In the genomic region with DNA sequence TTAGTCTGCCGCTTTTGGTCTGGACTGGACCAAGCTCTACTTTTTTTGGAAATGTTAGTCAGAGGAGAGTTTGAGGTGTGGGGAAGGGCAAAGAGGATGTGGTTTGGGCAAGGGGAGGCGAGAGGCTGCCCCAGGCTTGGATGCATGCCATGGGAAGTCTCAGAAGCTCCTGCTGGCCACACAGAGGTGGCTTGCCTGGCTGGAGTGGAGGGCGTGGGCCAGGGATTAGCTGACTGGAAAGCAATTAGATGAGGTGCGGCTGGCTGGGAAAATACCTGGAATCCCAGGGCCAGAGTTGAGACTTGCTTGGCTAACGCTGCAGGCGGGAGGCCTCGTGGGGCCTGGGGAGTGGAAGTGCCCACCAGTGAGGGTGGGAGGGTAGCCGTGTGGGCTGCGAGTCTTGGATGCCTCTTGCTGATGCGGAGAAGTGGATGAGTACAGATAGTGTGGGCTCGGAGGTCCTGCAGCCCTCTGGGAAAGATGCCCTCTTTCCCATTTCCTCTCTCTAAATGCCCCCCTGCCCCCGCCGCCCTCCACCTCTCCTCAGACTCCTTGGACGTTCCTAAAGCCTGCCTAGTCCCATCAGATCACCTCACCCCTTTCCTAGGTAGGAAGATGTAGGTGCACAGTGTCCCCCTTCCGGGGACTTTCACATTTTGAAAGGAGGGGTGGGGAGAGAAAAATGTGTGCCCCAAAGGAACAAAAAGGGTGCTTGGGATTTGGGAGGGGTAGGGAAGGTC, we compare ENCODE assay signal across 8 cellular contexts.
A peak's percentile ranks its signal among the peaks of the same experiment; 100 is the strongest.
DNase-seq lines count a peak whose midpoint lies in the region; ATAC-seq, FAIRE-seq and TF ChIP-seq lines count a peak whose summit lies in the region.

No MANE protein-coding gene starts in this region.

- DNase-seq in A673 (ENCODE audit: low spot score) (no peak), GM19239 (ENCODE audit: insufficient read length, low spot score) (no peak), RWPE1 (ENCODE audit: low spot score) (peak; percentile 76), bronchial epithelial cell (ENCODE audit: low read depth) (peak; percentile 87), SHP77 treated with DMSO at 0.1 percent for 48 hours (lab: John Stamatoyannopoulos, UW) (no peak)

- H3K4me1 ChIP-seq in A673 (ENCODE audit: insufficient read depth, low read length, poor library complexity, severe bottlenecking) = peaks cover 70% of the 10 kb centered on the region
- peaks cover 80% of the 10 kb centered on the region for H3K4me1 ChIP-seq in mesodermal cell (ENCODE audit: control insufficient read depth, insufficient read depth, low read length, poor library complexity, severe bottlenecking)

- TF ChIP-seq CTCF in A673 (conservative IDR thresholded peaks at IDR 0.05; ENCODE audit: low read depth, low read length) (no peak), RWPE1 (conservative IDR thresholded peaks at IDR 0.05; ENCODE audit: low read depth) (no peak), bronchial epithelial cell (IDR thresholded peaks at IDR 0.05; ENCODE audit: insufficient read depth, low read length, severe bottlenecking) (no peak)

- intact Hi-C loops in A673 (cut with micrococcal nuclease; ENCODE audit: unreplicated experiment) = no loop called here

- no peaks in the 10 kb centered on the region for H3K36me3 ChIP-seq in A673 (ENCODE audit: insufficient read depth, low read length, poor library complexity, severe bottlenecking)
- peaks cover 5% of the 10 kb centered on the region for H3K36me3 ChIP-seq in bronchial epithelial cell (ENCODE audit: control insufficient read depth, insufficient read depth, low read length)
- no peaks in the 10 kb centered on the region for H3K36me3 ChIP-seq in mesodermal cell (ENCODE audit: control insufficient read depth, insufficient read depth, low read length)

- FAIRE-seq in GM19239 (lab: Jason Lieb, UNC) (peak; percentile 90), bronchial epithelial cell (lab: Jason Lieb, UNC) (no peak)

- H3K27me3 ChIP-seq in A673 (replicated peaks; ENCODE audit: insufficient read depth, low read depth, low read length, poor library complexity) (no peaks in the 10 kb centered on the region), bronchial epithelial cell (ENCODE audit: control insufficient read depth, insufficient read depth, low read length) (no peaks in the 10 kb centered on the region)

- no peak overlapping the region for H3K4me3 ChIP-seq in A673 (ENCODE audit: low read depth, low read length, poor library complexity, severe bottlenecking)
- no peak overlapping the region for H3K4me3 ChIP-seq in bronchial epithelial cell (ENCODE audit: low read depth, low read length)
- H3K4me3 ChIP-seq in mesodermal cell (ENCODE audit: extremely low read depth, insufficient read depth, low read length, poor library complexity, severe bottlenecking) = no peak overlapping the region

- ATAC-seq in HG02981 (IDR thresholded peaks at IDR 0.05; ENCODE audit: unreplicated experiment) = no peak
- ATAC-seq in HG02571 (IDR thresholded peaks at IDR 0.05; ENCODE audit: unreplicated experiment) = no peak

- no peaks in the 10 kb centered on the region for H3K9me3 ChIP-seq in A673 (ENCODE audit: low read depth, low read length, poor library complexity, severe bottlenecking)
- H3K9me3 ChIP-seq in mesodermal cell (ENCODE audit: control insufficient read depth, low read length) = no peaks in the 10 kb centered on the region

- BruUV-seq in A673 (replicated peaks; lab: Mats Ljungman, UMichigan) = no TSS peak

- CTCF ChIA-PET in A673 (lab: Charles Lee) = no interaction called here
- CTCF ChIA-PET in RWPE1 (lab: Yijun Ruan, JAX) = no interaction called here

- H3K27ac ChIP-seq in A673 (ENCODE audit: low read depth, low read length, poor library complexity, severe bottlenecking) (peak overlapping the region; percentile 17), RWPE1 (peak overlapping the region; percentile 93), mesodermal cell (ENCODE audit: low read depth, low read length, severe bottlenecking) (peak overlapping the region; percentile 66)

- 86 to 89% methylated on average over 9 of the region's 15 CpGs for WGBS in mesodermal cell (ENCODE audit: insufficient coverage in 2 of 2), 2 experiments

- POLR2A ChIA-PET in A673 (lab: Charles Lee; ENCODE audit: low non-redundant PET) = interaction anchor here (0.6 kb wide), 1 partner anchor 232 kb away, joined by 5 read pairs; no protein-coding TSS in a partner anchor
- POLR2A ChIA-PET in RWPE1 (lab: Yijun Ruan, JAX; ENCODE audit: low non-redundant PET) = no interaction called here

Comparison
In these comparisons a context has a peak if more than half of its experiments do, and no peak if none do; other contexts are left out.
1. DNase-seq: peak in RWPE1 (single experiment) and bronchial epithelial cell (single experiment); none in A673 (single experiment), GM19239 (single experiment) and SHP77 treated with DMSO at 0.1 percent for 48 hours (single experiment).
2. H3K27ac ChIP-seq: peak in every context shown above with its lines; median percentile 93 in RWPE1; 66 in mesodermal cell; 17 in A673.